Comparison of ENCODE assay signal across 14 cellular contexts in genomic region chr13:113043931-113044330, GRCh38.
"Had no signal": no experiment of that assay in that cellular context is flagged by ENCODE, and none has a peak within 500 bp of the region (broad histone marks: within the 10 kb centered on the region; RNA-seq: fewer than 3 reads in every experiment).

No MANE protein-coding gene starts in this region.

- H3K79me2 ChIP-seq: hepatocyte had no signal

- H3K27me3 ChIP-seq: esophagus squamous epithelium, hepatocyte, upper lobe of left lung had no signal

- H3K4me2 ChIP-seq: hepatocyte had no signal

- H3K9me3 ChIP-seq: esophagus squamous epithelium, upper lobe of left lung had no signal

- DNase-seq: activated CD4-positive, alpha-beta T cell treated with anti-CD3 and anti-CD28 coated beads, Interleukin-2, amount 10 ng/mL, durations not matched to agents 7 days and 5 days; activated CD8-positive, alpha-beta memory T cell treated with anti-CD3 and anti-CD28 coated beads, Interleukin-2, amount 50 U/mL, for 4 hours; activated effector memory CD4-positive, alpha-beta T cell treated with anti-CD3 and anti-CD28 coated beads, Interleukin-2, amount 50 U/mL, for 16 hours; activated T-cell treated with anti-CD3 and anti-CD28 coated beads, Interleukin-2, amount 50 U/mL, for 72 hours; dermis blood vessel endothelial cell; effector memory CD8-positive, alpha-beta T cell; esophagus squamous epithelium; nephron progenitor cell; retina; stimulated activated CD4-positive, alpha-beta T cell treated with anti-CD3 and anti-CD28 coated beads, Interleukin-2, amount 100 ng/mL, for 48 hours; T1000; upper lobe of left lung had no signal

- H3K27ac ChIP-seq: hepatocyte had no signal

- H3K4me3 ChIP-seq: hepatocyte, lung, upper lobe of left lung had no signal

- H2AFZ ChIP-seq: hepatocyte had no signal
